7 cellular contexts compared by ENCODE assay signal in the genomic region with DNA sequence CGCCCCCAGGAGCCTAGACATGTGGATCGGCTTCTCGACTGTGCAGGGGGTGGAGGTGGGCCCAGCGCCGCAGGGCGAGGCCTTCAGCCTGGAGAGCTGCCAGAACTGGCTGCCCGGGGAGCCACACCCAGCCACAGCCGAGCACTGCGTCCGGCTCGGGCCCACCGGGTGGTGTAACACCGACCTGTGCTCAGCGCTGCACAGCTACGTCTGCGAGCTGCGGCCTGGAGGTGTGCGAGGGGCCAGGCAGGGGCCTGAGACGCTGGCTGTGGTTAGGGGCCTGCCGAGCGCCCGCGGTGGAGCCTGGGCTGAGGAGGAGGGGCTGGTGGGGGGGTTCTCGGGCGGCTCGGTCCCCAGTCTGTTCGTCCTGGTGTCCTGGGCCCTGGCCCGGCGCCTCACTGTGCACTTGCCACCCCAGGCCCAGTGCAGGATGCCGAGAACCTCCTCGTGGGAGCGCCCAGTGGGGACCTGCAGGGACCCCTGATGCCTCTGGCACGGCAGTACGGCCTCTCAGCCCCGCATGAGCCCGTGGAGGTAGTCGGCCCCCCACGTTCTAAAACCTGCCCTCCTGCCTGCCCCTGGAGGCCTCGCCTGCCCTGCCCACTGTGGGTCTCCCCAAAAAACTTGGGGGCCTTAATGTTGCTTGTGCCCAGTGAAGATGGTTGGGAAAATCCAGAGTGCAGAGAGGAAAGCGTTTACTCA. TPM values are rescaled to one million over a fixed set of nuclear protein-coding genes. Genes with fewer than 3 reads are reported as not detected.
DNase-seq lines count a peak whose midpoint lies in the region; ATAC-seq and TF ChIP-seq lines count a peak whose summit lies in the region.
"Not testable (repeated sequence)": the region's sequence is repeated elsewhere in the genome, so short reads cannot be mapped to it uniquely, and the experiment has no call there.

No MANE protein-coding gene starts in this region.

- H3K4me3 ChIP-seq in RWPE2 (ENCODE audit: severe bottlenecking); left lung; lower lobe of right lung; spleen: not testable (repeated sequence)

- ATAC-seq in RWPE2 (ENCODE audit: low read depth); Right ventricle myocardium superior (ENCODE audit: poor library complexity); left lung; lower lobe of right lung: not testable (repeated sequence)

- not testable (repeated sequence) for H3K27ac Mint-ChIP-seq in chondrocyte (ENCODE audit: unreplicated experiment)

- H3K27me3 ChIP-seq in RWPE2 (ENCODE audit: insufficient read depth, poor library complexity, severe bottlenecking); left lung; lower lobe of right lung (ENCODE audit: low read depth); spleen (replicated peaks in 1 of 7): not testable (repeated sequence)

- not testable (repeated sequence) for H3K36me3 ChIP-seq in RWPE2 (ENCODE audit: low read depth); left lung; lower lobe of right lung; spleen

- peak; percentile 13 for DNase-seq in RWPE2 (ENCODE audit: low spot score)
- peak; percentile 61 for DNase-seq in chondrocyte (ENCODE audit: low spot score)
- peak; percentile 20 for DNase-seq in Right ventricle myocardium superior
- peak; percentile 4 to 49 for DNase-seq in left lung
- DNase-seq in lower lobe of right lung: peak; percentile 41
- peak; percentile 23 for DNase-seq in posterior vena cava (ENCODE audit: low spot score)
- peak; percentile 9 for DNase-seq in spleen

- H3K27me3 Mint-ChIP-seq in chondrocyte (ENCODE audit: low read depth): not testable (repeated sequence)

- H3K4me1 ChIP-seq in RWPE2 (ENCODE audit: insufficient read depth, poor library complexity, severe bottlenecking); left lung; lower lobe of right lung; spleen: not testable (repeated sequence)

- not testable (repeated sequence) for H3K9me3 Mint-ChIP-seq in chondrocyte (ENCODE audit: low read depth)

- not testable (repeated sequence) for H3K27ac ChIP-seq in RWPE2 (ENCODE audit: poor library complexity, severe bottlenecking); left lung; lower lobe of right lung; spleen

- not testable (repeated sequence) for TF ChIP-seq POLR2A in spleen (IDR thresholded peaks at IDR 0.05)

- 79 to 91% methylated on average over 6 to 21 of the region's 40 CpGs; no CpG with 5 or more reads in 3 of the 5 donors for WGBS in spleen, 5 donors

- TF ChIP-seq CTCF in RWPE2 (IDR thresholded peaks at IDR 0.05; ENCODE audit: poor library complexity, severe bottlenecking); chondrocyte (IDR thresholded peaks at IDR 0.05); left lung (IDR thresholded peaks at IDR 0.05); lower lobe of right lung (IDR thresholded peaks at IDR 0.05); spleen (IDR thresholded peaks at IDR 0.05 in 8 of 11, conservative IDR thresholded peaks at IDR 0.05 in 3 of 11): not testable (repeated sequence)

- not testable (repeated sequence) for H3K9me3 ChIP-seq in RWPE2 (ENCODE audit: severe bottlenecking); left lung; lower lobe of right lung; spleen

- intact Hi-C loops in Right ventricle myocardium superior (cut with DNase I); left lung (cut with DNase I); lower lobe of right lung (cut with DNase I); posterior vena cava (cut with DNase I); spleen (cut with DNase I; ENCODE audit: low total_unique reads): not testable (repeated sequence)

- H3K4me3 Mint-ChIP-seq in chondrocyte (ENCODE audit: unreplicated experiment): not testable (repeated sequence)

- H3K4me1 Mint-ChIP-seq in chondrocyte (ENCODE audit: low read depth): not testable (repeated sequence)

- H3K36me3 Mint-ChIP-seq in chondrocyte (ENCODE audit: low read depth): not testable (repeated sequence)

RNA-seq across cellular contexts. Expression of a gene that starts 20.2 kb away (rescaled TPM):
- total RNA-seq in chondrocyte: 6.0 to 7.9 TPM (median 6.7 TPM) in 3 replicates
- total RNA-seq in Right ventricle myocardium superior: 3.0 TPM
- total RNA-seq in left lung: 1 to 10 TPM; 4.9 to 6.0 TPM
- total RNA-seq in lower lobe of right lung: 10.0 TPM
- total RNA-seq in posterior vena cava: 10 to 100 TPM in 1 of 2 donors, 1 to 10 TPM in 1; 4.5 to 15.9 TPM
- 10 to 100 TPM in 2 of 7 donors, 1 to 10 TPM in 5; 4.6 to 11.7 (median 7.1) TPM for total RNA-seq in spleen
- 10 to 100 TPM; 17.4 to 21.4 (median 18.1) TPM for polyA plus RNA-seq in spleen

Comparison
In these comparisons a context has a peak if more than half of its experiments do, and no peak if none do; other contexts are left out.
1. DNase-seq: peak in every context shown above with its lines; median percentile 61 in chondrocyte; 41 in lower lobe of right lung; 26 in left lung; 23 in posterior vena cava; 20 in Right ventricle myocardium superior; 13 in RWPE2; 9 in spleen.